ENCODE assay signal across 2 cellular contexts in genomic region chr15:63560741-63561448, GRCh38.
TF ChIP-seq lines count a peak whose summit lies in the region.

No MANE protein-coding gene starts in this region.

TF ChIP-seq in IMR-90, 13 proteins besides CTCF, POLR2A, EP300 and RAD21:
- no peak for TF ChIP-seq BHLHE40 (IDR thresholded peaks at IDR 0.05; ENCODE audit: low read depth, low read length)

TF ChIP-seq in GM12878, 131 proteins besides CTCF, POLR2A, EP300 and RAD21:
- no peak for TF ChIP-seq POLR2AphosphoS2 (IDR thresholded peaks at IDR 0.05; ENCODE audit: low read depth, low read length)
- TF ChIP-seq RUNX3 (IDR thresholded peaks at IDR 0.05; ENCODE audit: low read length) = peak; percentile 68; the same call in 1 of the 2 replicates
- peak; percentile 86 for TF ChIP-seq CREM (IDR thresholded peaks at IDR 0.05; ENCODE audit: low read depth)
- peak; percentile 63 for TF ChIP-seq CREB1 (IDR thresholded peaks at IDR 0.05; ENCODE audit: low read depth)
- TF ChIP-seq IKZF2 (IDR thresholded peaks at IDR 0.05) = peak in 1 of 2 experiments; percentile 36; a peak in 1 of 4 replicates
- no peak for TF ChIP-seq NRF1 (conservative IDR thresholded peaks at IDR 0.05; ENCODE audit: low read depth, low read length)
- TF ChIP-seq ZNF24 (IDR thresholded peaks at IDR 0.05) = no peak
- TF ChIP-seq MYC (IDR thresholded peaks at IDR 0.05; ENCODE audit: insufficient read depth, insufficient read length, insufficient replicate concordance, low read length, severe bottlenecking) = no peak
- TF ChIP-seq CBFB (IDR thresholded peaks at IDR 0.05; ENCODE audit: low read depth) = no peak
- TF ChIP-seq ZNF274 (IDR thresholded peaks at IDR 0.05; ENCODE audit: insufficient read depth, insufficient read length) = no peak
- no peak for TF ChIP-seq MLLT1 (IDR thresholded peaks at IDR 0.05)
- peak; percentile 59; the same call in 1 of the 2 replicates for TF ChIP-seq EED (IDR thresholded peaks at IDR 0.05; ENCODE audit: low read depth)
- TF ChIP-seq JUNB (IDR thresholded peaks at IDR 0.05) = peak; percentile 64; the same call in 1 of the 2 replicates
- TF ChIP-seq NFXL1 (IDR thresholded peaks at IDR 0.05; ENCODE audit: borderline replicate concordance) = no peak
- peak; percentile 63; the same call in 1 of the 2 replicates for TF ChIP-seq ATF2 (IDR thresholded peaks at IDR 0.05; ENCODE audit: low read length)
- TF ChIP-seq ATF7 (IDR thresholded peaks at IDR 0.05; ENCODE audit: low read depth) = peak; percentile 95
- 0 out of 2 replicates have a peak, but pooled peaks have one; percentile 33 for TF ChIP-seq BCL11A (IDR thresholded peaks at IDR 0.05; ENCODE audit: low read depth, low read length)
- no peak for TF ChIP-seq HDAC6 (IDR thresholded peaks at IDR 0.05; ENCODE audit: unreplicated experiment)
